Comparison of ENCODE assay signal across 13 cellular contexts in genomic region chr1:94342416-94342815, GRCh38.
A peak's percentile ranks its signal among the peaks of the same experiment; 100 is the strongest.
DNase-seq lines count a peak whose midpoint lies in the region; ATAC-seq and TF ChIP-seq lines count a peak whose summit lies in the region.
"Had no signal": no experiment of that assay in that cellular context is flagged by ENCODE, and none has a peak within 500 bp of the region (broad histone marks: within the 10 kb centered on the region; RNA-seq: fewer than 3 reads in every experiment).

No MANE protein-coding gene starts in this region.

- H3K9me2 ChIP-seq in GM23338 (ENCODE audit: insufficient read depth): no peaks in the 10 kb centered on the region

- H3K4ac ChIP-seq in mesendoderm (ENCODE audit: low read depth, low read length): no peak overlapping the region

- no peaks in the 10 kb centered on the region for H4K20me1 ChIP-seq in GM23338 (replicated peaks; ENCODE audit: insufficient read depth)

- H3K4me2 ChIP-seq in GM23338 (no peak overlapping the region), mesendoderm (ENCODE audit: low read length) (no peak overlapping the region)
- H3K4me2 ChIP-seq: A549 had no signal

- no peak overlapping the region for H2AK5ac ChIP-seq in mesendoderm (ENCODE audit: low read length)

- no peaks in the 10 kb centered on the region for H3K79me1 ChIP-seq in mesendoderm (ENCODE audit: low read length)

- H3K27me3 ChIP-seq in GM23338 (ENCODE audit: insufficient read depth) (no peaks in the 10 kb centered on the region), mesendoderm (ENCODE audit: insufficient read depth, low read length, poor library complexity) (no peaks in the 10 kb centered on the region)

- H3K4me1 ChIP-seq in GM23338 (ENCODE audit: insufficient read depth) (no peaks in the 10 kb centered on the region), mesendoderm (ENCODE audit: control insufficient read depth, low read depth, low read length) (peaks cover 12% of the 10 kb centered on the region)
- H3K4me1 ChIP-seq: A549 had no signal

- no peak overlapping the region for H2BK15ac ChIP-seq in mesendoderm (replicated peaks; ENCODE audit: low read depth)

- H3K27ac ChIP-seq in GM23338 (ENCODE audit: low read depth): no peak overlapping the region
- H3K27ac ChIP-seq in VCaP: peak overlapping the region; percentile 64
- H3K27ac ChIP-seq in mesendoderm (ENCODE audit: low read depth, low read length): no peak overlapping the region
- H3K27ac ChIP-seq: A549, HL-60 had no signal

- no peak overlapping the region for H3K56ac ChIP-seq in mesendoderm (ENCODE audit: low read length)

- no CpG with 5 or more reads among the region's 3 CpGs for WGBS in mesendoderm (ENCODE audit: extremely low coverage, insufficient coverage, low lambda C conversion rate)

- H3K9me3 Mint-ChIP-seq in GM23338: no peaks in the 10 kb centered on the region
- no peaks in the 10 kb centered on the region for H3K9me3 Mint-ChIP-seq in activated CD8-positive, alpha-beta T cell treated with anti-CD3 and anti-CD28 coated beads for 36 hours
- H3K9me3 Mint-ChIP-seq in glutamatergic neuron (ENCODE audit: unreplicated experiment): no peaks in the 10 kb centered on the region
- H3K9me3 Mint-ChIP-seq in activated naive CD8-positive, alpha-beta T cell treated with anti-CD3 and anti-CD28 coated beads, Interleukin-2, amount 50 U/mL, for 24 hours: no peaks in the 10 kb centered on the region
- H3K9me3 Mint-ChIP-seq: CD8-positive, alpha-beta memory T cell; IgD-negative memory B cell had no signal

- POLR2A ChIA-PET in activated CD8-positive, alpha-beta T cell treated with anti-CD3 and anti-CD28 coated beads for 36 hours (lab: Charles Lee): no interaction called here

- H3K79me2 ChIP-seq in GM23338 (replicated peaks; ENCODE audit: insufficient read depth) (no peaks in the 10 kb centered on the region), mesendoderm (ENCODE audit: control insufficient read depth, insufficient read depth, low read length) (no peaks in the 10 kb centered on the region)

- H2BK120ac ChIP-seq in mesendoderm (ENCODE audit: low read depth, low read length): no peak overlapping the region

- H3K4me1 Mint-ChIP-seq in GM23338: no peaks in the 10 kb centered on the region
- H3K4me1 Mint-ChIP-seq in activated CD8-positive, alpha-beta T cell treated with anti-CD3 and anti-CD28 coated beads for 36 hours (ENCODE audit: low read depth): no peaks in the 10 kb centered on the region
- H3K4me1 Mint-ChIP-seq in glutamatergic neuron (ENCODE audit: low read depth, unreplicated experiment): no peaks in the 10 kb centered on the region
- H3K4me1 Mint-ChIP-seq in activated naive CD8-positive, alpha-beta T cell treated with anti-CD3 and anti-CD28 coated beads, Interleukin-2, amount 50 U/mL, for 24 hours: peaks cover 4% of the 10 kb centered on the region
- H3K4me1 Mint-ChIP-seq: CD8-positive, alpha-beta memory T cell; IgD-negative memory B cell had no signal

- CTCF ChIA-PET in activated CD8-positive, alpha-beta T cell treated with anti-CD3 and anti-CD28 coated beads for 36 hours (lab: Charles Lee): no interaction called here

- H4K8ac ChIP-seq in mesendoderm (ENCODE audit: low read depth, low read length): no peak overlapping the region

- no peak overlapping the region for H3K9ac ChIP-seq in mesendoderm (ENCODE audit: low read length)

- H2BK5ac ChIP-seq in mesendoderm (ENCODE audit: low read length): peak overlapping the region; percentile 29

- H2AFZ ChIP-seq in GM23338: peak overlapping the region; percentile 38; the same call in 1 of the 2 replicates

- no peak for DNase-seq in GM23338 (ENCODE audit: low spot score)
- peak; percentile 65 for DNase-seq in mesendoderm
- no peak for DNase-seq in activated CD8-positive, alpha-beta T cell treated with anti-CD3 and anti-CD28 coated beads for 36 hours
- no peak for DNase-seq in NCI-H2171 treated with DMSO at 0.1 percent for 48 hours (lab: John Stamatoyannopoulos, UW)
- DNase-seq in glutamatergic neuron: no peak
- no peak for DNase-seq in activated naive CD8-positive, alpha-beta T cell treated with anti-CD3 and anti-CD28 coated beads, Interleukin-2, amount 50 U/mL, for 24 hours
- DNase-seq: CD8-positive, alpha-beta memory T cell; DMS53; H7 had no signal

- H3K18ac ChIP-seq in mesendoderm (ENCODE audit: low read length): no peak overlapping the region

- no peaks in the 10 kb centered on the region for H3F3A ChIP-seq in GM23338 (replicated peaks; ENCODE audit: low read depth)

- H3K36me3 Mint-ChIP-seq in GM23338 (ENCODE audit: low read depth) (no peaks in the 10 kb centered on the region), glutamatergic neuron (ENCODE audit: unreplicated experiment) (no peaks in the 10 kb centered on the region)
- H3K36me3 Mint-ChIP-seq in activated CD8-positive, alpha-beta T cell treated with anti-CD3 and anti-CD28 coated beads for 36 hours (ENCODE audit: low read depth): no peaks in the 10 kb centered on the region
- no peaks in the 10 kb centered on the region for H3K36me3 Mint-ChIP-seq in activated naive CD8-positive, alpha-beta T cell treated with anti-CD3 and anti-CD28 coated beads, Interleukin-2, amount 50 U/mL, for 24 hours (ENCODE audit: low read depth)
- H3K36me3 Mint-ChIP-seq: CD8-positive, alpha-beta memory T cell had no signal

- H3K27me3 Mint-ChIP-seq in GM23338 (ENCODE audit: insufficient read depth, low read depth, poor library complexity): peaks cover 5% of the 10 kb centered on the region
- peaks cover 3% of the 10 kb centered on the region for H3K27me3 Mint-ChIP-seq in activated CD8-positive, alpha-beta T cell treated with anti-CD3 and anti-CD28 coated beads for 36 hours
- no peaks in the 10 kb centered on the region for H3K27me3 Mint-ChIP-seq in glutamatergic neuron (ENCODE audit: unreplicated experiment)
- peaks cover 3% of the 10 kb centered on the region for H3K27me3 Mint-ChIP-seq in activated naive CD8-positive, alpha-beta T cell treated with anti-CD3 and anti-CD28 coated beads, Interleukin-2, amount 50 U/mL, for 24 hours

- no peak overlapping the region for H3K4me3 Mint-ChIP-seq in GM23338
- H3K4me3 Mint-ChIP-seq in activated CD8-positive, alpha-beta T cell treated with anti-CD3 and anti-CD28 coated beads for 36 hours: no peak overlapping the region
- no peak overlapping the region for H3K4me3 Mint-ChIP-seq in glutamatergic neuron (ENCODE audit: unreplicated experiment)
- no peak overlapping the region for H3K4me3 Mint-ChIP-seq in activated naive CD8-positive, alpha-beta T cell treated with anti-CD3 and anti-CD28 coated beads, Interleukin-2, amount 50 U/mL, for 24 hours
- H3K4me3 Mint-ChIP-seq: CD8-positive, alpha-beta memory T cell; IgD-negative memory B cell had no signal

- intact Hi-C loops in activated CD8-positive, alpha-beta T cell treated with anti-CD3 and anti-CD28 coated beads for 36 hours (cut with micrococcal nuclease): no loop called here

- no peak overlapping the region for H3K4me3 ChIP-seq in GM23338
- H3K4me3 ChIP-seq in mesendoderm (ENCODE audit: low read length): no peak overlapping the region
- H3K4me3 ChIP-seq: A549 had no signal

- TF ChIP-seq CTCF in GM23338 (conservative IDR thresholded peaks at IDR 0.05; ENCODE audit: low read depth in 2 of 2): no peak
- no peak for TF ChIP-seq CTCF in VCaP (conservative IDR thresholded peaks at IDR 0.05)
- TF ChIP-seq CTCF in activated CD8-positive, alpha-beta T cell treated with anti-CD3 and anti-CD28 coated beads for 36 hours (IDR thresholded peaks at IDR 0.05): no peak
- no peak for TF ChIP-seq CTCF in glutamatergic neuron (IDR thresholded peaks at IDR 0.05; ENCODE audit: partially characterized antibody, unreplicated experiment)

- ATAC-seq in GM23338: no peak
- ATAC-seq in activated CD8-positive, alpha-beta T cell treated with anti-CD3 and anti-CD28 coated beads for 36 hours: no peak
- ATAC-seq in activated naive CD8-positive, alpha-beta T cell treated with anti-CD3 and anti-CD28 coated beads, Interleukin-2, amount 50 U/mL, for 24 hours: no peak
- ATAC-seq: A549 had no signal

- no peak overlapping the region for H4K5ac ChIP-seq in mesendoderm (ENCODE audit: low read length)

- no peak overlapping the region for H3K23ac ChIP-seq in mesendoderm (ENCODE audit: low read length)

- H3K27ac Mint-ChIP-seq in GM23338 (no peak overlapping the region), glutamatergic neuron (ENCODE audit: unreplicated experiment) (no peak overlapping the region)
- no peak overlapping the region for H3K27ac Mint-ChIP-seq in activated CD8-positive, alpha-beta T cell treated with anti-CD3 and anti-CD28 coated beads for 36 hours
- H3K27ac Mint-ChIP-seq in activated naive CD8-positive, alpha-beta T cell treated with anti-CD3 and anti-CD28 coated beads, Interleukin-2, amount 50 U/mL, for 24 hours: no peak overlapping the region
- H3K27ac Mint-ChIP-seq: IgD-negative memory B cell had no signal

- no peaks in the 10 kb centered on the region for H3K36me3 ChIP-seq in GM23338 (ENCODE audit: insufficient read depth)
- H3K36me3 ChIP-seq in mesendoderm (ENCODE audit: control insufficient read depth, insufficient read depth, low read length): no peaks in the 10 kb centered on the region

TF ChIP-seq in GM23338, 12 proteins besides CTCF, POLR2A, EP300 and RAD21 (continues in another document):
- TF ChIP-seq ZNF331 (CRISPR knock-in tag; IDR thresholded peaks at IDR 0.05; ENCODE audit: low read depth) (no peak), ZNF114 (CRISPR knock-in tag; IDR thresholded peaks at IDR 0.05) (no peak), ETS1 (IDR thresholded peaks at IDR 0.05) (no peak), JUNB (IDR thresholded peaks at IDR 0.05; ENCODE audit: unreplicated experiment) (no peak)
